In genomic region chr5:142941217-142941616, GRCh38 we compare ENCODE assay signal across 15 cellular contexts.
DNase-seq lines count a peak whose midpoint lies in the region; ATAC-seq and TF ChIP-seq lines count a peak whose summit lies in the region.
"Had no signal": no experiment of that assay in that cellular context is flagged by ENCODE, and none has a peak within 500 bp of the region (broad histone marks: within the 10 kb centered on the region; RNA-seq: fewer than 3 reads in every experiment).

No MANE protein-coding gene starts in this region.

- H3K36me3 ChIP-seq in upper lobe of right lung = no peaks in the 10 kb centered on the region
- H3K36me3 ChIP-seq: BE2C, HAP-1 had no signal

- H3K4me3 ChIP-seq in upper lobe of right lung = no peak overlapping the region
- H3K4me3 ChIP-seq: HAP-1 had no signal

- H3K4me1 Mint-ChIP-seq in activated naive CD4-positive, alpha-beta T cell treated with anti-CD3 and anti-CD28 coated beads, Interleukin-2, amount 10 ng/mL, durations not matched to agents 7 days and 5 days = peaks cover 8% of the 10 kb centered on the region
- H3K4me1 Mint-ChIP-seq in central memory CD8-positive, alpha-beta T cell = peaks cover 64% of the 10 kb centered on the region

- ATAC-seq in activated naive CD4-positive, alpha-beta T cell treated with anti-CD3 and anti-CD28 coated beads, Interleukin-2, amount 50 U/mL, for 72 hours = no peak
- ATAC-seq in central memory CD8-positive, alpha-beta T cell (replicated peaks; ENCODE audit: extremely low read depth, poor library complexity, severe bottlenecking) = no peak
- peak; percentile 69 for ATAC-seq in stimulated activated naive CD8-positive, alpha-beta T cell treated with anti-CD3 and anti-CD28 coated beads, Interleukin-15, Interleukin-2, amounts not matched to agents 100 U/mL and 50 U/mL, for 24 hours
- ATAC-seq in upper lobe of right lung = no peak
- ATAC-seq: CD8-positive, alpha-beta T cell had no signal

- CTCF ChIA-PET in activated naive CD4-positive, alpha-beta T cell treated with anti-CD3 and anti-CD28 coated beads, Interleukin-2, amount 10 ng/mL, durations not matched to agents 7 days and 5 days (lab: Charles Lee) = no interaction called here

- TF ChIP-seq CTCF in upper lobe of right lung (IDR thresholded peaks at IDR 0.05) = no peak

- DNase-seq in activated naive CD4-positive, alpha-beta T cell treated with anti-CD3 and anti-CD28 coated beads, Interleukin-2, amount 10 ng/mL, durations not matched to agents 7 days and 5 days = no peak
- no peak for DNase-seq in activated naive CD4-positive, alpha-beta T cell treated with anti-CD3 and anti-CD28 coated beads, Interleukin-2, amount 50 U/mL, for 72 hours (ENCODE audit: low spot score in 2 of 2)
- no peak for DNase-seq in central memory CD8-positive, alpha-beta T cell (ENCODE audit: low spot score in 2 of 2)
- DNase-seq in stimulated activated naive CD8-positive, alpha-beta T cell treated with anti-CD3 and anti-CD28 coated beads, Interleukin-15, Interleukin-2, amounts not matched to agents 100 U/mL and 50 U/mL, for 24 hours = no peak
- no peak for DNase-seq in SIG-M5 treated with dmso at 0.1 percent for 504 hours (lab: John Stamatoyannopoulos, UW; ENCODE audit: unreplicated experiment)
- DNase-seq in upper lobe of right lung = no peak
- no peak for DNase-seq in ACHN
- DNase-seq: BE2C; CD8-positive, alpha-beta T cell; COR-L47; DMS153; DMS79 treated with DMSO at 0.1 percent for 48 hours; EL had no signal

- H3K27ac ChIP-seq in upper lobe of right lung = no peak overlapping the region
- H3K27ac ChIP-seq: C4-2B had no signal

- intact Hi-C loops in upper lobe of right lung (cut with DNase I) = no loop called here

- H3K4me1 ChIP-seq in upper lobe of right lung = no peaks in the 10 kb centered on the region
- H3K4me1 ChIP-seq: HAP-1 had no signal

- in situ Hi-C loops in ACHN (cut with HindIII; ENCODE audit: low pct_ligation_motif_present, low pct_unique_long_range_greater_than_20kb, low sequenced_read_pairs) = no loop called here

- no peaks in the 10 kb centered on the region for H3K9me3 Mint-ChIP-seq in activated naive CD4-positive, alpha-beta T cell treated with anti-CD3 and anti-CD28 coated beads, Interleukin-2, amount 10 ng/mL, durations not matched to agents 7 days and 5 days
- H3K9me3 Mint-ChIP-seq in activated naive CD4-positive, alpha-beta T cell treated with anti-CD3 and anti-CD28 coated beads, Interleukin-2, amount 50 U/mL, for 72 hours = no peaks in the 10 kb centered on the region
- no peaks in the 10 kb centered on the region for H3K9me3 Mint-ChIP-seq in central memory CD8-positive, alpha-beta T cell
- H3K9me3 Mint-ChIP-seq: CD8-positive, alpha-beta T cell had no signal

- H3K4me3 Mint-ChIP-seq in activated naive CD4-positive, alpha-beta T cell treated with anti-CD3 and anti-CD28 coated beads, Interleukin-2, amount 10 ng/mL, durations not matched to agents 7 days and 5 days = no peak overlapping the region
- no peak overlapping the region for H3K4me3 Mint-ChIP-seq in central memory CD8-positive, alpha-beta T cell
- H3K4me3 Mint-ChIP-seq: CD8-positive, alpha-beta T cell had no signal

- H3K36me3 Mint-ChIP-seq in activated naive CD4-positive, alpha-beta T cell treated with anti-CD3 and anti-CD28 coated beads, Interleukin-2, amount 10 ng/mL, durations not matched to agents 7 days and 5 days = peaks cover 6% of the 10 kb centered on the region
- peaks cover 0 to 5% of the 10 kb centered on the region in 2 donors for H3K36me3 Mint-ChIP-seq in activated naive CD4-positive, alpha-beta T cell treated with anti-CD3 and anti-CD28 coated beads, Interleukin-2, amount 50 U/mL, for 72 hours
- H3K36me3 Mint-ChIP-seq in central memory CD8-positive, alpha-beta T cell (ENCODE audit: insufficient read depth) = no peaks in the 10 kb centered on the region

- peak overlapping the region; percentile 43 for H3K27ac Mint-ChIP-seq in activated naive CD4-positive, alpha-beta T cell treated with anti-CD3 and anti-CD28 coated beads, Interleukin-2, amount 10 ng/mL, durations not matched to agents 7 days and 5 days
- H3K27ac Mint-ChIP-seq in activated naive CD4-positive, alpha-beta T cell treated with anti-CD3 and anti-CD28 coated beads, Interleukin-2, amount 50 U/mL, for 72 hours = no peak overlapping the region
- peak overlapping the region; percentile 57 for H3K27ac Mint-ChIP-seq in central memory CD8-positive, alpha-beta T cell (ENCODE audit: low read depth)
- H3K27ac Mint-ChIP-seq: CD8-positive, alpha-beta T cell had no signal

- no peaks in the 10 kb centered on the region for H3K27me3 ChIP-seq in upper lobe of right lung
- H3K27me3 ChIP-seq: BE2C had no signal

- H3K9me3 ChIP-seq in upper lobe of right lung = no peaks in the 10 kb centered on the region
- H3K9me3 ChIP-seq: BE2C, HAP-1 had no signal

- H3K27me3 Mint-ChIP-seq in activated naive CD4-positive, alpha-beta T cell treated with anti-CD3 and anti-CD28 coated beads, Interleukin-2, amount 10 ng/mL, durations not matched to agents 7 days and 5 days = no peaks in the 10 kb centered on the region
- H3K27me3 Mint-ChIP-seq in central memory CD8-positive, alpha-beta T cell = no peaks in the 10 kb centered on the region

Comparison
In these comparisons a context has a peak if more than half of its experiments do, and no peak if none do; other contexts are left out.
1. H3K27ac Mint-ChIP-seq: peak in activated naive CD4-positive, alpha-beta T cell treated with anti-CD3 and anti-CD28 coated beads, Interleukin-2, amount 10 ng/mL, durations not matched to agents 7 days and 5 days (single experiment) and central memory CD8-positive, alpha-beta T cell (single experiment); none in activated naive CD4-positive, alpha-beta T cell treated with anti-CD3 and anti-CD28 coated beads, Interleukin-2, amount 50 U/mL, for 72 hours (0 of 2).